ENCODE assay signal across 14 cellular contexts in genomic region chr4:42541647-42542046, GRCh38.
DNase-seq lines count a peak whose midpoint lies in the region; ATAC-seq lines count a peak whose summit lies in the region.
"Had no signal": no experiment of that assay in that cellular context is flagged by ENCODE, and none has a peak within 500 bp of the region (broad histone marks: within the 10 kb centered on the region; RNA-seq: fewer than 3 reads in every experiment).

No MANE protein-coding gene starts in this region.

- DNase-seq in activated naive CD8-positive, alpha-beta T cell treated with anti-CD3 and anti-CD28 coated beads for 36 hours = no peak
- no peak for DNase-seq in central memory CD8-positive, alpha-beta T cell (ENCODE audit: low spot score in 2 of 2)
- no peak for DNase-seq in substantia nigra (lab: John Stamatoyannopoulos, UW)
- DNase-seq in NAMALWA (ENCODE audit: low spot score) = no peak
- DNase-seq: ACHN; BE2C; C1 segment of cervical spinal cord; CD4-positive, alpha-beta memory T cell; DMS153; DMS79; GDM1; GM23248 had no signal

- H3K27ac ChIP-seq in substantia nigra (ENCODE audit: low read depth, low read length, poor library complexity, severe bottlenecking) = peak overlapping the region; percentile 21
- H3K27ac ChIP-seq: GM23248 had no signal

- peaks cover 5% of the 10 kb centered on the region for H3K9me3 Mint-ChIP-seq in activated naive CD8-positive, alpha-beta T cell (ENCODE audit: low read depth)
- no peaks in the 10 kb centered on the region for H3K9me3 Mint-ChIP-seq in activated naive CD8-positive, alpha-beta T cell treated with anti-CD3 and anti-CD28 coated beads for 36 hours
- H3K9me3 Mint-ChIP-seq in central memory CD8-positive, alpha-beta T cell = no peaks in the 10 kb centered on the region

- H3K27me3 Mint-ChIP-seq in activated naive CD8-positive, alpha-beta T cell = no peaks in the 10 kb centered on the region
- no peaks in the 10 kb centered on the region for H3K27me3 Mint-ChIP-seq in activated naive CD8-positive, alpha-beta T cell treated with anti-CD3 and anti-CD28 coated beads for 36 hours
- H3K27me3 Mint-ChIP-seq in central memory CD8-positive, alpha-beta T cell = no peaks in the 10 kb centered on the region
- H3K27me3 Mint-ChIP-seq: CD4-positive, alpha-beta memory T cell had no signal

- peak overlapping the region; percentile 11 for H3K27ac Mint-ChIP-seq in activated naive CD8-positive, alpha-beta T cell
- no peak overlapping the region for H3K27ac Mint-ChIP-seq in activated naive CD8-positive, alpha-beta T cell treated with anti-CD3 and anti-CD28 coated beads for 36 hours
- H3K27ac Mint-ChIP-seq in central memory CD8-positive, alpha-beta T cell (ENCODE audit: low read depth) = peak overlapping the region; percentile 3
- H3K27ac Mint-ChIP-seq: CD4-positive, alpha-beta memory T cell had no signal

- H3K36me3 Mint-ChIP-seq in activated naive CD8-positive, alpha-beta T cell = peaks cover 45% of the 10 kb centered on the region
- peaks cover 44% of the 10 kb centered on the region for H3K36me3 Mint-ChIP-seq in activated naive CD8-positive, alpha-beta T cell treated with anti-CD3 and anti-CD28 coated beads for 36 hours
- peaks cover 10% of the 10 kb centered on the region for H3K36me3 Mint-ChIP-seq in central memory CD8-positive, alpha-beta T cell (ENCODE audit: insufficient read depth)

- no peak for ATAC-seq in central memory CD8-positive, alpha-beta T cell (replicated peaks; ENCODE audit: extremely low read depth, poor library complexity, severe bottlenecking)
- no peak for ATAC-seq in HG02840 (IDR thresholded peaks at IDR 0.05; ENCODE audit: low FRiP score, unreplicated experiment)

- H3K4me1 Mint-ChIP-seq in activated naive CD8-positive, alpha-beta T cell (ENCODE audit: low read depth) = peaks cover 22% of the 10 kb centered on the region
- peaks cover 10% of the 10 kb centered on the region for H3K4me1 Mint-ChIP-seq in activated naive CD8-positive, alpha-beta T cell treated with anti-CD3 and anti-CD28 coated beads for 36 hours
- peaks cover 47% of the 10 kb centered on the region for H3K4me1 Mint-ChIP-seq in central memory CD8-positive, alpha-beta T cell

- H3K4me3 Mint-ChIP-seq in activated naive CD8-positive, alpha-beta T cell = no peak overlapping the region
- no peak overlapping the region for H3K4me3 Mint-ChIP-seq in activated naive CD8-positive, alpha-beta T cell treated with anti-CD3 and anti-CD28 coated beads for 36 hours
- no peak overlapping the region for H3K4me3 Mint-ChIP-seq in central memory CD8-positive, alpha-beta T cell
- H3K4me3 Mint-ChIP-seq: CD4-positive, alpha-beta memory T cell had no signal
